8 cellular contexts compared by ENCODE assay signal in genomic region chr12:64273527-64274403, GRCh38. TPM values are rescaled to one million over a fixed set of nuclear protein-coding genes. Genes with fewer than 3 reads are reported as not detected.
A peak's percentile ranks its signal among the peaks of the same experiment; 100 is the strongest.
DNase-seq lines count a peak whose midpoint lies in the region; ATAC-seq and TF ChIP-seq lines count a peak whose summit lies in the region.

No MANE protein-coding gene starts in this region.

- TF ChIP-seq CTCF in NB4 (IDR thresholded peaks at IDR 0.05; ENCODE audit: low read depth, low read length): peak; percentile 39
- peak; percentile 34 for TF ChIP-seq CTCF in osteocyte (IDR thresholded peaks at IDR 0.05)

- peaks cover 4% of the 10 kb centered on the region for H3K9me3 Mint-ChIP-seq in osteocyte (ENCODE audit: unreplicated experiment)

- H3K4me1 Mint-ChIP-seq in osteocyte (ENCODE audit: unreplicated experiment): no peaks in the 10 kb centered on the region

- H3K4me3 ChIP-seq in NB4 (ENCODE audit: low read depth, low read length) (no peak overlapping the region), MG63 (no peak overlapping the region)

- DNase-seq in DMS 273 (lab: John Stamatoyannopoulos, UW; ENCODE audit: unreplicated experiment): peak; percentile 43
- no peak for DNase-seq in DMS 273 treated with DMSO at 0.1 percent for 48 hours (lab: John Stamatoyannopoulos, UW)
- DNase-seq in NB4 (ENCODE audit: low read depth): peak; percentile 45
- peak; percentile 41 for DNase-seq in cerebellar cortex (ENCODE audit: low spot score)
- DNase-seq in osteocyte (ENCODE audit: extremely low spot score, unreplicated experiment): no peak
- no peak for DNase-seq in MG63

- no peaks in the 10 kb centered on the region for H3K27me3 ChIP-seq in MG63

- H3K27ac Mint-ChIP-seq in osteocyte (ENCODE audit: unreplicated experiment): no peak overlapping the region

- H3K36me3 Mint-ChIP-seq in osteocyte (ENCODE audit: unreplicated experiment): no peaks in the 10 kb centered on the region

- no peak overlapping the region for H3K4me3 Mint-ChIP-seq in osteocyte (ENCODE audit: unreplicated experiment)

- H3K27me3 Mint-ChIP-seq in osteocyte (ENCODE audit: unreplicated experiment): peaks cover 5% of the 10 kb centered on the region

- TF ChIP-seq POLR2A in NB4 (IDR thresholded peaks at IDR 0.05; ENCODE audit: extremely low read depth, insufficient read length): no peak

- ATAC-seq in GM21717 (IDR thresholded peaks at IDR 0.05; ENCODE audit: unreplicated experiment): peak; percentile 63
- no peak for ATAC-seq in GM21825 (IDR thresholded peaks at IDR 0.05; ENCODE audit: unreplicated experiment)

- no peaks in the 10 kb centered on the region for H3K36me3 ChIP-seq in MG63

- no peaks in the 10 kb centered on the region for H3K9me3 ChIP-seq in MG63

RNA-seq across cellular contexts. Expression of gene KICS2, which starts 51.7 kb away (rescaled TPM):
- 3.6 and 4.0 TPM in 2 replicates for total RNA-seq in osteocyte
- total RNA-seq in MG63 (2014; rRNA removed; shearing (Covaris generic); ENCODE audit: low replicate concordance): 1.5 and 5.4 TPM in 2 replicates

Comparison
In these comparisons a context has a peak if more than half of its experiments do, and no peak if none do; other contexts are left out.
1. DNase-seq: peak in DMS 273 (single experiment), NB4 (single experiment) and cerebellar cortex (single experiment); none in DMS 273 treated with DMSO at 0.1 percent for 48 hours (single experiment), osteocyte (single experiment) and MG63 (single experiment).